ENCODE assay signal across 2 cellular contexts in the genomic region with DNA sequence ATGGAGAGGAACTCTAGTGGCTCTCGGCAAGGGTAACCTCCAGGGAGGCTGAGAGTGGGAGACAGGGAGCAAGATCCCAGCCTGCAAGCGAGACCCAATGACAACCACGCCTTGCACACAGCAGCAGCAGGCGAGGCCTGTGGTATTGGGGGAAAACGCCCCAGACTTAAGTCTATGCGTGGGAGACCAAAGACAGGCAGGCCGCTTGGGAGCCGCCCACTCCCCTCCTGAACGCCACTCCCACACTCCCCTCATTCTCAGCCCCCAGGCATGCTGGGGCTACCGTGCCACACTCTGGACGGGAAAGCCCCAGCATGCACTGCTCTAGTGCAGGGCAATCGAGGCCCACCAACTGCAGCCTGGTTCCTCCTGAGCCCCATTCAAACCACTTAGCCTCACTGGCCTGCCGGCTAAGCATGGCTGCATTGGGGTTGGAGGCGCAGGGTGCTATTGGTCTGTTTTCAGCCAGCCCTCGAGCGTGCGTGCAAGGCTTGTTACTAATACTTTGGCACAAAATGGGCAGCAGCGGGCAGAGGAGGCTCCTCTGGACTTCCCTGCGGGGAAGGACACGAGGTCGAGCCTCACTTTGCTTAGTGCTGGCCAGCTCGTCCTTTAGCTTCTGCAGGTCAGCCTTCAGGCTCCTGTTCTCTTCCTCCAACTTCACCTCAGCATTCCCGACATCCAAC.
TF ChIP-seq lines count a peak whose summit lies in the region.

No MANE protein-coding gene starts in this region.

TF ChIP-seq in HEK293, 187 proteins besides CTCF, POLR2A, EP300 and RAD21:
- TF ChIP-seq GLIS2 (tag by site-specific recombination; IDR thresholded peaks at IDR 0.05) (no peak), ZFHX2 (tag by site-specific recombination; conservative IDR thresholded peaks at IDR 0.05) (peak; percentile 84), PRDM1 (tag by site-specific recombination; IDR thresholded peaks at IDR 0.05) (no peak), ZNF19 (tag by site-specific recombination; IDR thresholded peaks at IDR 0.05; ENCODE audit: low read depth) (no peak), HOXC10 (CRISPR knock-in tag; IDR thresholded peaks at IDR 0.05) (no peak), HOXA7 (CRISPR knock-in tag; IDR thresholded peaks at IDR 0.05; ENCODE audit: borderline replicate concordance) (no peak), ZNF529 (tag by site-specific recombination; IDR thresholded peaks at IDR 0.05; ENCODE audit: insufficient replicate concordance) (no peak), ZBTB26 (tag by site-specific recombination; optimal IDR thresholded peaks at IDR 0.05) (no peak), EGR2 (tag by site-specific recombination; IDR thresholded peaks at IDR 0.05; ENCODE audit: low read depth) (peak; percentile 72), ZNF596 (tag by site-specific recombination; IDR thresholded peaks at IDR 0.05) (no peak), ZNF24 (tag by site-specific recombination; IDR thresholded peaks at IDR 0.05) (no peak)

TF ChIP-seq in endothelial cell of umbilical vein, 7 proteins besides CTCF, POLR2A, EP300 and RAD21:
- TF ChIP-seq FOS (IDR thresholded peaks at IDR 0.05; ENCODE audit: borderline replicate concordance, insufficient read depth, low read length) (no peak), GATA2 (IDR thresholded peaks at IDR 0.05; ENCODE audit: insufficient read depth, insufficient read length, low read depth, low read length) (no peak), MAX (IDR thresholded peaks at IDR 0.05; ENCODE audit: insufficient read depth, insufficient read length) (no peak), EZH2 (IDR thresholded peaks at IDR 0.05; ENCODE audit: borderline replicate concordance, low read depth, low read length, severe bottlenecking) (no peak), JUN (IDR thresholded peaks at IDR 0.05; ENCODE audit: borderline replicate concordance, insufficient read depth, insufficient read length, low read depth) (no peak)
TF ChIP-seq in endothelial cell of umbilical vein: peak in this region for 0.
